1 cellular context compared by ENCODE assay signal in the genomic region with DNA sequence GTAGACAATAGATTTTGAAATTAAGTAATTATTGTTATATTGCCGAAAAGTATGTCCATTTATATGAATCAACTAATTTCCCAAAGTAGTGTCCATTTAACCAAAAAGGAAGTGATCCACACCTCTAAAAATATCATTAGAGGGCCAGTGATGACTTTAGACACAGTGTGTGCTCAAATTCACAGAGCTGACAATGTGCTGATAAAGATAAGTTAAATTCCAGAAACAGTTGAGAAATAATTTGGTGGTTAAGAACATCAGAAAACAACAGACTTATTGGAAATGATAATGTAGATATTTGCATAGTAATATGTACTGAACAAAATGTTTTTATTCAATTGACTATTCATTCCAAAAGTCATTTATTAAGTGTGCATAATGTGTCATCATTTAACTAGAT.
TF ChIP-seq lines count a peak whose summit lies in the region.

No MANE protein-coding gene starts in this region.

TF ChIP-seq in K562, 482 proteins besides CTCF, POLR2A, EP300 and RAD21 (continued from another document):
- no peak for TF ChIP-seq TEAD2 (tag; IDR thresholded peaks at IDR 0.05)
- peak; percentile 59; the same call in 1 of the 2 replicates for TF ChIP-seq PML (IDR thresholded peaks at IDR 0.05; ENCODE audit: low read length)
- TF ChIP-seq SMARCE1 (IDR thresholded peaks at IDR 0.05): 0 out of 2 replicates have a peak, but pooled peaks have one; percentile 60
- peak; percentile 78 for TF ChIP-seq TCF3 (CRISPR knock-in tag; IDR thresholded peaks at IDR 0.05)
- TF ChIP-seq, protein P1, sequence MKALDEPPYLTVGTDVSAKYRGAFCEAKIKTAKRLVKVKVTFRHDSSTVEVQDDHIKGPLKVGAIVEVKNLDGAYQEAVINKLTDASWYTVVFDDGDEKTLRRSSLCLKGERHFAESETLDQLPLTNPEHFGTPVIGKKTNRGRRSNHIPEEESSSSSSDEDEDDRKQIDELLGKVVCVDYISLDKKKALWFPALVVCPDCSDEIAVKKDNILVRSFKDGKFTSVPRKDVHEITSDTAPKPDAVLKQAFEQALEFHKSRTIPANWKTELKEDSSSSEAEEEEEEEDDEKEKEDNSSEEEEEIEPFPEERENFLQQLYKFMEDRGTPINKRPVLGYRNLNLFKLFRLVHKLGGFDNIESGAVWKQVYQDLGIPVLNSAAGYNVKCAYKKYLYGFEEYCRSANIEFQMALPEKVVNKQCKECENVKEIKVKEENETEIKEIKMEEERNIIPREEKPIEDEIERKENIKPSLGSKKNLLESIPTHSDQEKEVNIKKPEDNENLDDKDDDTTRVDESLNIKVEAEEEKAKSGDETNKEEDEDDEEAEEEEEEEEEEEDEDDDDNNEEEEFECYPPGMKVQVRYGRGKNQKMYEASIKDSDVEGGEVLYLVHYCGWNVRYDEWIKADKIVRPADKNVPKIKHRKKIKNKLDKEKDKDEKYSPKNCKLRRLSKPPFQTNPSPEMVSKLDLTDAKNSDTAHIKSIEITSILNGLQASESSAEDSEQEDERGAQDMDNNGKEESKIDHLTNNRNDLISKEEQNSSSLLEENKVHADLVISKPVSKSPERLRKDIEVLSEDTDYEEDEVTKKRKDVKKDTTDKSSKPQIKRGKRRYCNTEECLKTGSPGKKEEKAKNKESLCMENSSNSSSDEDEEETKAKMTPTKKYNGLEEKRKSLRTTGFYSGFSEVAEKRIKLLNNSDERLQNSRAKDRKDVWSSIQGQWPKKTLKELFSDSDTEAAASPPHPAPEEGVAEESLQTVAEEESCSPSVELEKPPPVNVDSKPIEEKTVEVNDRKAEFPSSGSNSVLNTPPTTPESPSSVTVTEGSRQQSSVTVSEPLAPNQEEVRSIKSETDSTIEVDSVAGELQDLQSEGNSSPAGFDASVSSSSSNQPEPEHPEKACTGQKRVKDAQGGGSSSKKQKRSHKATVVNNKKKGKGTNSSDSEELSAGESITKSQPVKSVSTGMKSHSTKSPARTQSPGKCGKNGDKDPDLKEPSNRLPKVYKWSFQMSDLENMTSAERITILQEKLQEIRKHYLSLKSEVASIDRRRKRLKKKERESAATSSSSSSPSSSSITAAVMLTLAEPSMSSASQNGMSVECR (CRISPR knock-in tag; IDR thresholded peaks at IDR 0.05): no peak
- TF ChIP-seq, protein P2, sequence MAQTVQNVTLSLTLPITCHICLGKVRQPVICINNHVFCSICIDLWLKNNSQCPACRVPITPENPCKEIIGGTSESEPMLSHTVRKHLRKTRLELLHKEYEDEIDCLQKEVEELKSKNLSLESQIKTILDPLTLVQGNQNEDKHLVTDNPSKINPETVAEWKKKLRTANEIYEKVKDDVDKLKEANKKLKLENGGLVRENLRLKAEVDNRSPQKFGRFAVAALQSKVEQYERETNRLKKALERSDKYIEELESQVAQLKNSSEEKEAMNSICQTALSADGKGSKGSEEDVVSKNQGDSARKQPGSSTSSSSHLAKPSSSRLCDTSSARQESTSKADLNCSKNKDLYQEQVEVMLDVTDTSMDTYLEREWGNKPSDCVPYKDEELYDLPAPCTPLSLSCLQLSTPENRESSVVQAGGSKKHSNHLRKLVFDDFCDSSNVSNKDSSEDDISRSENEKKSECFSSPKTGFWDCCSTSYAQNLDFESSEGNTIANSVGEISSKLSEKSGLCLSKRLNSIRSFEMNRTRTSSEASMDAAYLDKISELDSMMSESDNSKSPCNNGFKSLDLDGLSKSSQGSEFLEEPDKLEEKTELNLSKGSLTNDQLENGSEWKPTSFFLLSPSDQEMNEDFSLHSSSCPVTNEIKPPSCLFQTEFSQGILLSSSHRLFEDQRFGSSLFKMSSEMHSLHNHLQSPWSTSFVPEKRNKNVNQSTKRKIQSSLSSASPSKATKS (CRISPR knock-in tag; IDR thresholded peaks at IDR 0.05): no peak
- TF ChIP-seq POU5F1 (IDR thresholded peaks at IDR 0.05; ENCODE audit: borderline replicate concordance, low read depth, low read length, partially characterized antibody): no peak
- TF ChIP-seq ZSCAN29 (IDR thresholded peaks at IDR 0.05): no peak
- 0 out of 2 replicates have a peak, but pooled peaks have one; percentile 34 for TF ChIP-seq KLF16 (IDR thresholded peaks at IDR 0.05)
- TF ChIP-seq PYGO2 (tag; IDR thresholded peaks at IDR 0.05): no peak
- TF ChIP-seq, protein P3, sequence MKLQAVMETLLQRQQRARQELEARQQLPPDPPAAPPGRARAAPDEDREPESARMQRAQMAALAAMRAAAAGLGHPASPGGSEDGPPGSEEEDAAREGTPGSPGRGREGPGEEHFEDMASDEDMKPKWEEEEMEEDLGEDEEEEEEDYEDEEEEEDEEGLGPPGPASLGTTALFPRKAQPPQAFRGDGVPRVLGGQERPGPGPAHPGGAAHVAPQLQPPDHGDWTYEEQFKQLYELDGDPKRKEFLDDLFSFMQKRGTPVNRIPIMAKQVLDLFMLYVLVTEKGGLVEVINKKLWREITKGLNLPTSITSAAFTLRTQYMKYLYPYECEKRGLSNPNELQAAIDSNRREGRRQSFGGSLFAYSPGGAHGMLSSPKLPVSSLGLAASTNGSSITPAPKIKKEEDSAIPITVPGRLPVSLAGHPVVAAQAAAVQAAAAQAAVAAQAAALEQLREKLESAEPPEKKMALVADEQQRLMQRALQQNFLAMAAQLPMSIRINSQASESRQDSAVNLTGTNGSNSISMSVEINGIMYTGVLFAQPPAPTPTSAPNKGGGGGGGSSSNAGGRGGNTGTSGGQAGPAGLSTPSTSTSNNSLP (IDR thresholded peaks at IDR 0.05; ENCODE audit: borderline replicate concordance, low read depth, low read length): peak; percentile 51; the same call in 1 of the 2 replicates
- 0 out of 2 replicates have a peak, but pooled peaks have one; percentile 41 for TF ChIP-seq SOX6 (IDR thresholded peaks at IDR 0.05)
- TF ChIP-seq HMGN3 (IDR thresholded peaks at IDR 0.05; ENCODE audit: borderline replicate concordance, extremely low read depth, insufficient read length, low read depth, low read length): no peak
- peak; percentile 65 for TF ChIP-seq NCOR1 (IDR thresholded peaks at IDR 0.05)
- peak; percentile 63 for TF ChIP-seq CBFA2T2 (conservative IDR thresholded peaks at IDR 0.05)
- TF ChIP-seq NFE2 (IDR thresholded peaks at IDR 0.05; ENCODE audit: low read depth): no peak
- TF ChIP-seq, protein P4, sequence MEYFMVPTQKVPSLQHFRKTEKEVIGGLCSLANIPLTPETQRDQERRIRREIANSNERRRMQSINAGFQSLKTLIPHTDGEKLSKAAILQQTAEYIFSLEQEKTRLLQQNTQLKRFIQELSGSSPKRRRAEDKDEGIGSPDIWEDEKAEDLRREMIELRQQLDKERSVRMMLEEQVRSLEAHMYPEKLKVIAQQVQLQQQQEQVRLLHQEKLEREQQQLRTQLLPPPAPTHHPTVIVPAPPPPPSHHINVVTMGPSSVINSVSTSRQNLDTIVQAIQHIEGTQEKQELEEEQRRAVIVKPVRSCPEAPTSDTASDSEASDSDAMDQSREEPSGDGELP (CRISPR knock-in tag; IDR thresholded peaks at IDR 0.05; ENCODE audit: borderline replicate concordance): no peak
- 0 out of 2 replicates have a peak, but pooled peaks have one; percentile 24 for TF ChIP-seq MEF2A (IDR thresholded peaks at IDR 0.05; ENCODE audit: control insufficient read depth, low read depth, low read length)
- no peak for TF ChIP-seq ZKSCAN8 (CRISPR knock-in tag; IDR thresholded peaks at IDR 0.05)
- peak; percentile 72 for TF ChIP-seq STAT5A (IDR thresholded peaks at IDR 0.05; ENCODE audit: borderline replicate concordance, low read length)
- TF ChIP-seq, protein P5, sequence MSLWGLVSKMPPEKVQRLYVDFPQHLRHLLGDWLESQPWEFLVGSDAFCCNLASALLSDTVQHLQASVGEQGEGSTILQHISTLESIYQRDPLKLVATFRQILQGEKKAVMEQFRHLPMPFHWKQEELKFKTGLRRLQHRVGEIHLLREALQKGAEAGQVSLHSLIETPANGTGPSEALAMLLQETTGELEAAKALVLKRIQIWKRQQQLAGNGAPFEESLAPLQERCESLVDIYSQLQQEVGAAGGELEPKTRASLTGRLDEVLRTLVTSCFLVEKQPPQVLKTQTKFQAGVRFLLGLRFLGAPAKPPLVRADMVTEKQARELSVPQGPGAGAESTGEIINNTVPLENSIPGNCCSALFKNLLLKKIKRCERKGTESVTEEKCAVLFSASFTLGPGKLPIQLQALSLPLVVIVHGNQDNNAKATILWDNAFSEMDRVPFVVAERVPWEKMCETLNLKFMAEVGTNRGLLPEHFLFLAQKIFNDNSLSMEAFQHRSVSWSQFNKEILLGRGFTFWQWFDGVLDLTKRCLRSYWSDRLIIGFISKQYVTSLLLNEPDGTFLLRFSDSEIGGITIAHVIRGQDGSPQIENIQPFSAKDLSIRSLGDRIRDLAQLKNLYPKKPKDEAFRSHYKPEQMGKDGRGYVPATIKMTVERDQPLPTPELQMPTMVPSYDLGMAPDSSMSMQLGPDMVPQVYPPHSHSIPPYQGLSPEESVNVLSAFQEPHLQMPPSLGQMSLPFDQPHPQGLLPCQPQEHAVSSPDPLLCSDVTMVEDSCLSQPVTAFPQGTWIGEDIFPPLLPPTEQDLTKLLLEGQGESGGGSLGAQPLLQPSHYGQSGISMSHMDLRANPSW (CRISPR knock-in tag; IDR thresholded peaks at IDR 0.05): no peak
- TF ChIP-seq CBFA2T3 (IDR thresholded peaks at IDR 0.05): peak; percentile 81
- no peak for TF ChIP-seq BHLHE40 (IDR thresholded peaks at IDR 0.05; ENCODE audit: low read length)
- no peak for TF ChIP-seq RBBP5 (IDR thresholded peaks at IDR 0.05; ENCODE audit: borderline replicate concordance, insufficient read depth, low read length, poor library complexity, severe bottlenecking)
- TF ChIP-seq GTF2E2 (tag; IDR thresholded peaks at IDR 0.05): no peak
- TF ChIP-seq TAL1 (IDR thresholded peaks at IDR 0.05): peak; percentile 77
- TF ChIP-seq RNF2 (IDR thresholded peaks at IDR 0.05): no peak
- no peak for TF ChIP-seq RCOR1 (IDR thresholded peaks at IDR 0.05; ENCODE audit: borderline replicate concordance in 1 of 2, low read depth in 2 of 2, low read length in 2 of 2)
- peak; percentile 87 for TF ChIP-seq TEAD4 (IDR thresholded peaks at IDR 0.05; ENCODE audit: low read length)
- no peak for TF ChIP-seq TEAD4 (CRISPR knock-in tag; IDR thresholded peaks at IDR 0.05; ENCODE audit: borderline replicate concordance)
- TF ChIP-seq ARID1B (IDR thresholded peaks at IDR 0.05): peak; percentile 86
- no peak for TF ChIP-seq KDM4B (IDR thresholded peaks at IDR 0.05; ENCODE audit: borderline replicate concordance in 2 of 2, low read depth in 1 of 2)
- peak; percentile 37; the same call in 1 of the 2 replicates for TF ChIP-seq ZNF316 (IDR thresholded peaks at IDR 0.05)
- TF ChIP-seq, protein P6, sequence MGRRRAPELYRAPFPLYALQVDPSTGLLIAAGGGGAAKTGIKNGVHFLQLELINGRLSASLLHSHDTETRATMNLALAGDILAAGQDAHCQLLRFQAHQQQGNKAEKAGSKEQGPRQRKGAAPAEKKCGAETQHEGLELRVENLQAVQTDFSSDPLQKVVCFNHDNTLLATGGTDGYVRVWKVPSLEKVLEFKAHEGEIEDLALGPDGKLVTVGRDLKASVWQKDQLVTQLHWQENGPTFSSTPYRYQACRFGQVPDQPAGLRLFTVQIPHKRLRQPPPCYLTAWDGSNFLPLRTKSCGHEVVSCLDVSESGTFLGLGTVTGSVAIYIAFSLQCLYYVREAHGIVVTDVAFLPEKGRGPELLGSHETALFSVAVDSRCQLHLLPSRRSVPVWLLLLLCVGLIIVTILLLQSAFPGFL (CRISPR knock-in tag; IDR thresholded peaks at IDR 0.05): no peak
- TF ChIP-seq, protein P7, sequence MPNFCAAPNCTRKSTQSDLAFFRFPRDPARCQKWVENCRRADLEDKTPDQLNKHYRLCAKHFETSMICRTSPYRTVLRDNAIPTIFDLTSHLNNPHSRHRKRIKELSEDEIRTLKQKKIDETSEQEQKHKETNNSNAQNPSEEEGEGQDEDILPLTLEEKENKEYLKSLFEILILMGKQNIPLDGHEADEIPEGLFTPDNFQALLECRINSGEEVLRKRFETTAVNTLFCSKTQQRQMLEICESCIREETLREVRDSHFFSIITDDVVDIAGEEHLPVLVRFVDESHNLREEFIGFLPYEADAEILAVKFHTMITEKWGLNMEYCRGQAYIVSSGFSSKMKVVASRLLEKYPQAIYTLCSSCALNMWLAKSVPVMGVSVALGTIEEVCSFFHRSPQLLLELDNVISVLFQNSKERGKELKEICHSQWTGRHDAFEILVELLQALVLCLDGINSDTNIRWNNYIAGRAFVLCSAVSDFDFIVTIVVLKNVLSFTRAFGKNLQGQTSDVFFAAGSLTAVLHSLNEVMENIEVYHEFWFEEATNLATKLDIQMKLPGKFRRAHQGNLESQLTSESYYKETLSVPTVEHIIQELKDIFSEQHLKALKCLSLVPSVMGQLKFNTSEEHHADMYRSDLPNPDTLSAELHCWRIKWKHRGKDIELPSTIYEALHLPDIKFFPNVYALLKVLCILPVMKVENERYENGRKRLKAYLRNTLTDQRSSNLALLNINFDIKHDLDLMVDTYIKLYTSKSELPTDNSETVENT (CRISPR knock-in tag; IDR thresholded peaks at IDR 0.05): no peak
- TF ChIP-seq TRIM24 (IDR thresholded peaks at IDR 0.05): peak; percentile 35 to 68; a peak in 3 of 4 replicates
- TF ChIP-seq OTX1 (CRISPR knock-in tag; IDR thresholded peaks at IDR 0.05): no peak
- TF ChIP-seq CCNT2 (IDR thresholded peaks at IDR 0.05; ENCODE audit: borderline replicate concordance, extremely low read depth, insufficient read length, low read depth, low read length): peak; percentile 14
- TF ChIP-seq DPF2 (IDR thresholded peaks at IDR 0.05): peak; percentile 44
- TF ChIP-seq MTA2 (IDR thresholded peaks at IDR 0.05; ENCODE audit: low read depth): peak; percentile 60
TF ChIP-seq in K562: peak in this region for 23.
